ENCODE assay signal across 14 cellular contexts in the genomic region with DNA sequence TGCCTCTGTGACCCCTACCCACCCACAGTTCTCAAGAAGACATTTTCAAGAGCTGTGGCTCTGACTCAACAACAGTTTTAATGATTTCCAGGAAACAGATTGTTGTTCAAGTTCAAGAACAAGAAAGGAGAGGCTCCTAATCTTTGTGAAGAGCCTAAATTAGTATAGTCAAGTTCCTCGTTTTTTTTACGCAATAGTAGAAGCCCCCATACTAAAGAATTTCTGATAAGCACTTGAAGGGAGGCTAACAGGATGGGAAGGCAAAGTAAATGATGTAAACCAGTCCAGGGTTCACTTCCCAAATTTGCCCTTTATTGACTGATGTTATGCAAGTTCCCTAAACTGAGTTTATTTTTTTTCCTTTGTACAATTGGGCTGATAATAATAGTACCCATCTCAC.
"Had no signal": no experiment of that assay in that cellular context is flagged by ENCODE, and none has a peak within 500 bp of the region (broad histone marks: within the 10 kb centered on the region; RNA-seq: fewer than 3 reads in every experiment).

No MANE protein-coding gene starts in this region.

- DNase-seq: activated CD4-positive, alpha-beta memory T cell treated with anti-CD3 and anti-CD28 coated beads for 36 hours; activated CD4-positive, alpha-beta T cell treated with anti-CD3 and anti-CD28 coated beads for 36 hours; activated CD8-positive, alpha-beta memory T cell treated with anti-CD3 and anti-CD28 coated beads, Interleukin-2, amount 10 ng/mL, durations not matched to agents 7 days and 5 days; activated naive CD4-positive, alpha-beta T cell treated with anti-CD3 and anti-CD28 coated beads, Interleukin-2, amount 10 ng/mL, durations not matched to agents 7 days and 5 days; activated T-cell treated with anti-CD3 and anti-CD28 coated beads, Interleukin-2, amount 50 U/mL, for 1 hour; gastrocnemius medialis; kidney; left ventricle myocardium inferior; mesenchymal stem cell; stimulated activated CD4-positive, alpha-beta T cell treated with anti-CD3 and anti-CD28 coated beads, Interleukin-15, amount 100 ng/mL, for 24 hours; stimulated activated CD4-positive, alpha-beta T cell treated with anti-CD3 and anti-CD28 coated beads, Interleukin-4, amount 100 ng/mL, for 1 hour; stimulated activated naive B cell treated with anti-CD40 and anti-IgM and Interleukin-4, amounts not matched to agents 10 μg/mL and 1 μg/mL and 100 μg/mL, for 72 hours; thyroid gland had no signal

- H3K4me3 ChIP-seq: gastrocnemius medialis, left ventricle myocardium inferior, thyroid gland had no signal

- H3K36me3 ChIP-seq: gastrocnemius medialis, left ventricle myocardium inferior, thyroid gland had no signal

- H3K27me3 ChIP-seq: gastrocnemius medialis, thyroid gland had no signal

- ATAC-seq: activated CD4-positive, alpha-beta T cell treated with anti-CD3 and anti-CD28 coated beads for 36 hours; activated CD8-positive, alpha-beta memory T cell treated with anti-CD3 and anti-CD28 coated beads, Interleukin-2, amount 10 ng/mL, durations not matched to agents 7 days and 5 days; gastrocnemius medialis; natural killer cell treated with Interleukin-12 subunit alpha and Interleukin-12 subunit beta and Interleukin-15 and Interleukin-18, amount 100 ng/mL, for 72 hours; stimulated activated naive B cell treated with anti-CD40 and anti-IgM and Interleukin-4, amounts not matched to agents 10 μg/mL and 1 μg/mL and 100 μg/mL, for 72 hours had no signal

- H3K4me1 ChIP-seq: gastrocnemius medialis, left ventricle myocardium inferior, thyroid gland had no signal

- H3K9me3 ChIP-seq: gastrocnemius medialis, thyroid gland had no signal

- H3K27ac ChIP-seq: gastrocnemius medialis, left ventricle myocardium inferior, thyroid gland had no signal
